Comparison of ENCODE assay signal across 8 cellular contexts in the genomic region with DNA sequence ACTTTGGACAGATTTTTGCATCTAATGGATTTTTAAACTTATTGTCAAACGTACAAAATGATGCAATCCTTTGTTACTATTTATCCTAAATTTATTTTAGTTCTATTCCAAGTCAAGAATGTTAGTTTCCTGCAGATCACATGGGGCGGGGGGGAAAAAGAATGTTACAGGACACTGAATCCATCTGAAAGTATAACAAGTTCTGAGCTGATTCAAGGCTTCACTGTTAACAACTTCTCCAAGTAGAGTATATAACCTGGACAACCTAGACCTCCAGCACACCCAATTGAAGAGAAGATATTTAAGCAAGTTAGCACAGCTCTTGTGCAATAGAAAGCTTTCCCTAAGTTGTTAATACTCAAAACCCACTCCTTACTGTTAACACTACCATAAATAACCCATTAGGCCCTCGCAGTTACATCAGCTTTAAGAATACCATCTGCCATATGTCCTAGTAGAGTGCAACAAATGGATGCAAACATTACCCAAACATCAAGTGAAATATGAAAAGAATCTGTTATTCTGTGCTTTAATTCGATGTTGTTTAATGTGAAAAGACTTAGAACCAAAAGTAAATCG. TPM values are rescaled to one million over a fixed set of nuclear protein-coding genes. Genes with fewer than 3 reads are reported as not detected.
DNase-seq lines count a peak whose midpoint lies in the region; ATAC-seq and TF ChIP-seq lines count a peak whose summit lies in the region.

No MANE protein-coding gene starts in this region.

- H2BK15ac ChIP-seq in mesendoderm (replicated peaks; ENCODE audit: low read depth), result no peak overlapping the region

- WGBS in mesendoderm (ENCODE audit: extremely low coverage, insufficient coverage, low lambda C conversion rate), result no CpG with 5 or more reads among the region's 5 CpGs

- no peaks in the 10 kb centered on the region for H3K36me3 ChIP-seq in mesendoderm (ENCODE audit: control insufficient read depth, insufficient read depth, low read length)

- H3K79me2 ChIP-seq in mesendoderm (ENCODE audit: control insufficient read depth, insufficient read depth, low read length), result peaks cover 47% of the 10 kb centered on the region

- no peak overlapping the region for H3K4ac ChIP-seq in mesendoderm (ENCODE audit: low read depth, low read length)

- no peak for ATAC-seq in GM18505 (IDR thresholded peaks at IDR 0.05; ENCODE audit: unreplicated experiment)

- no peak overlapping the region for H4K8ac ChIP-seq in mesendoderm (ENCODE audit: low read depth, low read length)

- H4K5ac ChIP-seq in mesendoderm (ENCODE audit: low read length), result no peak overlapping the region

- peak overlapping the region; percentile 72 for H3K9ac ChIP-seq in mesendoderm (ENCODE audit: low read length)

- no peak for TF ChIP-seq CTCF in cardiac fibroblast (IDR thresholded peaks at IDR 0.05; ENCODE audit: low read depth, low read length)

- no peak overlapping the region for H3K23ac ChIP-seq in mesendoderm (ENCODE audit: low read length)

- H3K18ac ChIP-seq in mesendoderm (ENCODE audit: low read length), result peak overlapping the region; percentile 28

- H2AK5ac ChIP-seq in mesendoderm (ENCODE audit: low read length), result no peak overlapping the region

- H2BK5ac ChIP-seq in mesendoderm (ENCODE audit: low read length), result no peak overlapping the region

- no peak overlapping the region for H3K27ac ChIP-seq in mesendoderm (ENCODE audit: low read depth, low read length)

- H3K4me3 ChIP-seq in cardiac fibroblast (replicated peaks in 1 of 2; ENCODE audit: low read depth in 2 of 2, low read length in 2 of 2) (peak overlapping the region; percentile 90 to 96), mesendoderm (ENCODE audit: low read length) (peak overlapping the region; percentile 75)

- peaks cover 2% of the 10 kb centered on the region for H3K79me1 ChIP-seq in mesendoderm (ENCODE audit: low read length)

- H3K4me2 ChIP-seq in mesendoderm (ENCODE audit: low read length), result peak overlapping the region; percentile 32

- peak overlapping the region; percentile 79 for H3K56ac ChIP-seq in mesendoderm (ENCODE audit: low read length)

- H2BK120ac ChIP-seq in mesendoderm (ENCODE audit: low read depth, low read length), result no peak overlapping the region

- H3K4me1 ChIP-seq in mesendoderm (ENCODE audit: control insufficient read depth, low read depth, low read length), result no peaks in the 10 kb centered on the region

- DNase-seq in NCI-H1417 (lab: John Stamatoyannopoulos, UW) (peak; percentile 9 to 66 (median 14)), NCI-H1417 treated with DMSO at 0.1 percent for 48 hours (lab: John Stamatoyannopoulos, UW) (no peak), NOMO-1 (lab: John Stamatoyannopoulos, UW; ENCODE audit: unreplicated experiment in 2 of 2) (peak; percentile 59 to 84), cardiac fibroblast (ENCODE audit: low read depth in 2 of 2) (peak; percentile 55 to 64), mesendoderm (no peak), anterior cingulate cortex (lab: John Stamatoyannopoulos, UW) (no peak), NCI-H510A treated with DMSO at 0.1 percent for 48 hours (lab: John Stamatoyannopoulos, UW) (no peak)

- no peak for TF ChIP-seq POLR2A in GM18505 (IDR thresholded peaks at IDR 0.05; ENCODE audit: borderline replicate concordance, extremely low read depth, insufficient read depth, insufficient read length)

- no peaks in the 10 kb centered on the region for H3K27me3 ChIP-seq in mesendoderm (ENCODE audit: insufficient read depth, low read length, poor library complexity)

RNA-seq across cellular contexts. Expression of gene SEC63, which starts 1.3 kb away (rescaled TPM):
- 58.7 TPM for polyA plus RNA-seq in mesendoderm (2013, experiment 1 of 2)
- polyA plus RNA-seq in mesendoderm (2013, experiment 2 of 2), result 59.4 TPM

Comparison
In these comparisons a context has a peak if more than half of its experiments do, and no peak if none do; other contexts are left out.
1. DNase-seq: peak in NCI-H1417 (3 of 3), NOMO-1 (2 of 2) and cardiac fibroblast (2 of 2); none in NCI-H1417 treated with DMSO at 0.1 percent for 48 hours (single experiment), mesendoderm (single experiment), anterior cingulate cortex (0 of 58) and NCI-H510A treated with DMSO at 0.1 percent for 48 hours (single experiment).